22 cellular contexts compared by ENCODE assay signal in genomic region chr16:68771922-68772681, GRCh38. TPM values are rescaled to one million over a fixed set of nuclear protein-coding genes. Genes with fewer than 3 reads are reported as not detected.
"Had no signal": no experiment of that assay in that cellular context is flagged by ENCODE, and none has a peak within 500 bp of the region (broad histone marks: within the 10 kb centered on the region; RNA-seq: fewer than 3 reads in every experiment).

No MANE protein-coding gene starts in this region.

- H3K9me3 ChIP-seq: colonic mucosa, heart left ventricle, spleen, testis, tibial nerve had no signal

- H3K36me3 ChIP-seq: colonic mucosa, heart left ventricle, spleen, tibial nerve had no signal

- H3K27ac ChIP-seq: colonic mucosa, heart left ventricle, spleen, testis, tibial nerve had no signal

- DNase-seq: colonic mucosa; dermis blood vessel endothelial cell; heart left ventricle; hippocampal formation; left colon; left ventricle myocardium superior; mesenchymal stem cell; naive B cell; nephron progenitor cell; spleen; stimulated activated CD4-positive, alpha-beta T cell treated with anti-CD3 and anti-CD28 coated beads, Interleukin-15, amount 100 ng/mL, for 24 hours; stimulated activated CD4-positive, alpha-beta T cell treated with anti-CD3 and anti-CD28 coated beads, Interleukin-1b, Interleukin-23, amount 100 ng/mL, for 48 hours; stimulated activated CD4-positive, alpha-beta T cell treated with anti-CD3 and anti-CD28 coated beads, Interleukin-4, amount 100 ng/mL, for 4 hours; stimulated activated naive B cell treated with anti-CD40 and anti-IgM and Interleukin-4, amounts not matched to agents 10 μg/mL and 1 μg/mL and 100 μg/mL, for 72 hours; stimulated activated naive CD8-positive, alpha-beta T cell treated with anti-CD3 and anti-CD28 coated beads, Interleukin-15, amount 100 ng/mL, for 72 hours; testis had no signal

- H3K9me3 Mint-ChIP-seq: naive B cell; nephron progenitor cell; stimulated activated naive B cell treated with anti-CD40 and anti-IgM and Interleukin-4, amounts not matched to agents 10 μg/mL and 1 μg/mL and 100 μg/mL, for 72 hours; stimulated activated naive CD8-positive, alpha-beta T cell treated with anti-CD3 and anti-CD28 coated beads, Interleukin-15, amount 100 ng/mL, for 72 hours had no signal

- H3K4me3 Mint-ChIP-seq: naive B cell; nephron progenitor cell; stimulated activated naive B cell treated with anti-CD40 and anti-IgM and Interleukin-4, amounts not matched to agents 10 μg/mL and 1 μg/mL and 100 μg/mL, for 72 hours; stimulated activated naive CD8-positive, alpha-beta T cell treated with anti-CD3 and anti-CD28 coated beads, Interleukin-15, amount 100 ng/mL, for 72 hours had no signal

- H3K4me3 ChIP-seq: colonic mucosa, heart left ventricle, lung, spleen, testis, tibial nerve had no signal

- H3K36me3 Mint-ChIP-seq: naive B cell; stimulated activated naive B cell treated with anti-CD40 and anti-IgM and Interleukin-4, amounts not matched to agents 10 μg/mL and 1 μg/mL and 100 μg/mL, for 72 hours had no signal

- H3K27me3 ChIP-seq: colonic mucosa, spleen, testis, tibial nerve had no signal

- H3K4me1 Mint-ChIP-seq: naive B cell; nephron progenitor cell; stimulated activated naive B cell treated with anti-CD40 and anti-IgM and Interleukin-4, amounts not matched to agents 10 μg/mL and 1 μg/mL and 100 μg/mL, for 72 hours had no signal

- H3K4me1 ChIP-seq: colonic mucosa, heart left ventricle, testis, tibial nerve had no signal

- ATAC-seq: esophagus mucosa; heart left ventricle; left colon; left ventricle myocardium superior; sciatic nerve; stimulated activated naive B cell treated with anti-CD40 and anti-IgM and Interleukin-4, amounts not matched to agents 10 μg/mL and 1 μg/mL and 100 μg/mL, for 72 hours; stimulated activated naive CD8-positive, alpha-beta T cell treated with anti-CD3 and anti-CD28 coated beads, Interleukin-15, amount 100 ng/mL, for 72 hours had no signal

- H3K27ac Mint-ChIP-seq: nephron progenitor cell; stimulated activated naive B cell treated with anti-CD40 and anti-IgM and Interleukin-4, amounts not matched to agents 10 μg/mL and 1 μg/mL and 100 μg/mL, for 72 hours had no signal

RNA-seq across cellular contexts. Expression of gene CDH1, which starts 35.0 kb away (rescaled TPM):
- total RNA-seq: fibroblast of lung, glomerular endothelial cell, left ventricle myocardium superior had no signal
